Comparison of ENCODE assay signal across 1 cellular context in the genomic region with DNA sequence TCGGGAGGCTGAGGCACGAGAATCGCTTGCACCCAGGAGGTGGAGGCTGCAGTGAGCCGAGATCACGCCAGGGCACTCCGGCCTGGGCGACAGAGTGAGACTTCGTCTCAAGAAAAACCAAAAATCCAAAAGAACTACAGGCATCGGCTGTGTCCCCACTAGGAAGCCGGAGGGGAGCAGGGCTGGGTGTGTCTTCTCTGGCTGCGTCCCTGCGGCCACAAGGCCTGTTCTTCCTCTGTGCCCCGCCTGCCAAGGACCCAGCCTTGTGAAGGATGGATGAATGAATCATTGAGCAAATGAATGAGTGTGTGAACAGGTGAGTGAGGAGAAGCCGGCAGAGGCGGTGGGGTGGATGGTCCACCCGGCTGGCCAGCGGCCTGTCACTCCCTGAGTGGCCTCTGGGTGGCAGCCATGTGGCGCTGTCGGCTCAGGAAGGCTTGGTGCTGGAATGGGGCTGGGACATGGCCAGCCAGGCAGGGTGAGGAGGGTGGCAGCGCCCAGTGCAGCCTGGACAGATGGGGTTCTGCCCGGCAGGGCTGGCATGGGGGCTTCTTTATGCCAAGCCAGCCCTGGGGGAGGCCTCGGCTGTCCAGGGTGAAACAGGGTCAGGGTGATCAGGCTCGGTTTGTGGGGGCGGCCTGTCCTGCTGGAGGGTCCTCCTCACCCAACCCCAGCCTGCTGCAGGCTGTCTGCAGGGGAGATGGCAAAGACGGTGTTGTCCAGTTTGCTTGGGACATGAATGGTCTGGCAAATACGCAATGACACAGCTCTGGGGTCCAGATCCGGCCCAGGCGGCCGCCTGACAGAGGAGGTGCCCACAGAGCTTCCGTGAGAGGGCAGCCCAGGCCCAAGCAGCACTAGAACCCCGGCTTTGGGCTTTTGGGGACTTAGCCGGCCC.
TF ChIP-seq lines count a peak whose summit lies in the region.

No MANE protein-coding gene starts in this region.

TF ChIP-seq in SK-N-SH, 30 proteins besides CTCF, POLR2A, EP300 and RAD21 (continued from another document):
- no peak for TF ChIP-seq MEF2A (IDR thresholded peaks at IDR 0.05; ENCODE audit: borderline replicate concordance, low read depth)
- no peak for TF ChIP-seq TAF1 (IDR thresholded peaks at IDR 0.05; ENCODE audit: borderline replicate concordance, low read depth, low read length)
- no peak for TF ChIP-seq CHD2 (IDR thresholded peaks at IDR 0.05; ENCODE audit: low read length, partially characterized antibody)
- TF ChIP-seq ELF1 (IDR thresholded peaks at IDR 0.05), result no peak
- TF ChIP-seq ZBTB33 (IDR thresholded peaks at IDR 0.05; ENCODE audit: borderline replicate concordance, low read depth), result no peak
- TF ChIP-seq RXRA (IDR thresholded peaks at IDR 0.05; ENCODE audit: borderline replicate concordance, low read depth), result no peak
- TF ChIP-seq, protein P1, sequence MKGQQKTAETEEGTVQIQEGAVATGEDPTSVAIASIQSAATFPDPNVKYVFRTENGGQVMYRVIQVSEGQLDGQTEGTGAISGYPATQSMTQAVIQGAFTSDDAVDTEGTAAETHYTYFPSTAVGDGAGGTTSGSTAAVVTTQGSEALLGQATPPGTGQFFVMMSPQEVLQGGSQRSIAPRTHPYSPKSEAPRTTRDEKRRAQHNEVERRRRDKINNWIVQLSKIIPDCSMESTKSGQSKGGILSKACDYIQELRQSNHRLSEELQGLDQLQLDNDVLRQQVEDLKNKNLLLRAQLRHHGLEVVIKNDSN (IDR thresholded peaks at IDR 0.05; ENCODE audit: borderline replicate concordance, low read depth), result no peak
- no peak for TF ChIP-seq POLR2AphosphoS5 (IDR thresholded peaks at IDR 0.05; ENCODE audit: low read depth, low read length)
- TF ChIP-seq, protein P2, sequence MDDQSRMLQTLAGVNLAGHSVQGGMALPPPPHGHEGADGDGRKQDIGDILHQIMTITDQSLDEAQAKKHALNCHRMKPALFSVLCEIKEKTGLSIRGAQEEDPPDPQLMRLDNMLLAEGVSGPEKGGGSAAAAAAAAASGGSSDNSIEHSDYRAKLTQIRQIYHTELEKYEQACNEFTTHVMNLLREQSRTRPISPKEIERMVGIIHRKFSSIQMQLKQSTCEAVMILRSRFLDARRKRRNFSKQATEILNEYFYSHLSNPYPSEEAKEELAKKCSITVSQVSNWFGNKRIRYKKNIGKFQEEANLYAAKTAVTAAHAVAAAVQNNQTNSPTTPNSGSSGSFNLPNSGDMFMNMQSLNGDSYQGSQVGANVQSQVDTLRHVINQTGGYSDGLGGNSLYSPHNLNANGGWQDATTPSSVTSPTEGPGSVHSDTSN (IDR thresholded peaks at IDR 0.05), result no peak
- no peak for TF ChIP-seq JUND (IDR thresholded peaks at IDR 0.05)
- peak; percentile 93 for TF ChIP-seq SMC3 (IDR thresholded peaks at IDR 0.05; ENCODE audit: low read depth, low read length)
- TF ChIP-seq TEAD4 (IDR thresholded peaks at IDR 0.05; ENCODE audit: borderline replicate concordance, insufficient read depth), result no peak
- TF ChIP-seq FOXJ3 (CRISPR knock-in tag; IDR thresholded peaks at IDR 0.05), result no peak
- TF ChIP-seq MXI1 (IDR thresholded peaks at IDR 0.05; ENCODE audit: low read depth, low read length), result peak; percentile 69
- TF ChIP-seq FOXM1 (IDR thresholded peaks at IDR 0.05; ENCODE audit: low read depth), result no peak
- no peak for TF ChIP-seq NFIC (IDR thresholded peaks at IDR 0.05; ENCODE audit: borderline replicate concordance)
- TF ChIP-seq TCF12 (IDR thresholded peaks at IDR 0.05), result no peak
- TF ChIP-seq USF2 (IDR thresholded peaks at IDR 0.05; ENCODE audit: borderline replicate concordance, low read depth, low read length), result no peak
- TF ChIP-seq RCOR1 (IDR thresholded peaks at IDR 0.05; ENCODE audit: low read length), result no peak
- TF ChIP-seq RFX5 (IDR thresholded peaks at IDR 0.05; ENCODE audit: low read length), result no peak
- no peak for TF ChIP-seq GATA2 (CRISPR knock-in tag; IDR thresholded peaks at IDR 0.05)
